ENCODE assay signal across 1 cellular context in genomic region chr6:26021350-26022165, GRCh38.
TF ChIP-seq lines count a peak whose summit lies in the region.

No MANE protein-coding gene starts in this region.

TF ChIP-seq in GM12878, 131 proteins besides CTCF, POLR2A, EP300 and RAD21 (continued from another document and continues in another):
- TF ChIP-seq PBX3 (IDR thresholded peaks at IDR 0.05; ENCODE audit: insufficient replicate concordance, low read depth, low read length) (no peak), SRF (IDR thresholded peaks at IDR 0.05; ENCODE audit: low read depth in 2 of 2, low read length in 2 of 2) (no peak), CBX5 (IDR thresholded peaks at IDR 0.05; ENCODE audit: low read depth) (no peak), RBBP5 (conservative IDR thresholded peaks at IDR 0.05) (no peak), EZH2 (IDR thresholded peaks at IDR 0.05; ENCODE audit: borderline replicate concordance, control insufficient read depth, low read depth, low read length) (no peak), RUNX3 (IDR thresholded peaks at IDR 0.05; ENCODE audit: low read length) (peak; percentile 64), NR2F1 (conservative IDR thresholded peaks at IDR 0.05) (no peak), HSF1 (IDR thresholded peaks at IDR 0.05; ENCODE audit: low read depth, low read length) (no peak), FOXM1 (IDR thresholded peaks at IDR 0.05; ENCODE audit: low read depth, low read length) (0 out of 2 replicates have a peak, but pooled peaks have one; percentile 16), NFXL1 (IDR thresholded peaks at IDR 0.05; ENCODE audit: borderline replicate concordance) (no peak), ZBTB40 (IDR thresholded peaks at IDR 0.05; ENCODE audit: borderline replicate concordance) (peak; percentile 22; the same call in 1 of the 2 replicates), ZBTB4 (CRISPR knock-in tag; IDR thresholded peaks at IDR 0.05) (no peak), CREM (IDR thresholded peaks at IDR 0.05; ENCODE audit: low read depth) (peak; percentile 58), GABPA (IDR thresholded peaks at IDR 0.05; ENCODE audit: low read depth) (no peak), E2F8 (IDR thresholded peaks at IDR 0.05; ENCODE audit: low read depth, partially characterized antibody) (peak; percentile 87), CREB1 (IDR thresholded peaks at IDR 0.05; ENCODE audit: low read depth) (peak; percentile 71; the same call in 1 of the 2 replicates), BMI1 (IDR thresholded peaks at IDR 0.05; ENCODE audit: borderline replicate concordance) (0 out of 2 replicates have a peak, but pooled peaks have one; percentile 10), RCOR1 (conservative IDR thresholded peaks at IDR 0.05; ENCODE audit: low read depth, low read length) (no peak), STAT3 (IDR thresholded peaks at IDR 0.05; ENCODE audit: low read depth, low read length) (no peak), ZNF207 (IDR thresholded peaks at IDR 0.05; ENCODE audit: borderline replicate concordance) (peak; percentile 95), POLR2AphosphoS5 (IDR thresholded peaks at IDR 0.05; ENCODE audit: low read length) (peak; percentile 96), ELK1 (IDR thresholded peaks at IDR 0.05; ENCODE audit: low read depth, low read length) (no peak), EED (IDR thresholded peaks at IDR 0.05; ENCODE audit: low read depth) (no peak), KDM1A (IDR thresholded peaks at IDR 0.05; ENCODE audit: borderline replicate concordance) (no peak), IKZF1 (conservative IDR thresholded peaks at IDR 0.05) (peak; percentile 79), NFIC (IDR thresholded peaks at IDR 0.05; ENCODE audit: low read depth, low read length) (peak; percentile 40; the same call in 1 of the 2 replicates), SUPT20H (IDR thresholded peaks at IDR 0.05; ENCODE audit: borderline replicate concordance, control insufficient read depth, low read depth, low read length) (no peak), SREBF2 (IDR thresholded peaks at IDR 0.05; ENCODE audit: low read length) (no peak), MLLT1 (IDR thresholded peaks at IDR 0.05) (peak; percentile 95), PKNOX1 (IDR thresholded peaks at IDR 0.05) (no peak; the same call in 1 of the 2 replicates), JUND (IDR thresholded peaks at IDR 0.05; ENCODE audit: low read depth, low read length) (no peak), RELA (IDR thresholded peaks at IDR 0.05; ENCODE audit: borderline replicate concordance, partially characterized antibody) (peak; percentile 9), ATF7 (IDR thresholded peaks at IDR 0.05; ENCODE audit: low read depth) (no peak), LARP7 (IDR thresholded peaks at IDR 0.05) (peak; percentile 84), SMAD5 (IDR thresholded peaks at IDR 0.05; ENCODE audit: low read depth) (peak; percentile 91), IKZF2 (IDR thresholded peaks at IDR 0.05) (peak; percentile 67 to 73; a peak in 3 of 4 replicates), TAF1 (IDR thresholded peaks at IDR 0.05; ENCODE audit: borderline replicate concordance, low read depth, low read length) (peak; percentile 68; the same call in 1 of the 2 replicates), ZNF274 (IDR thresholded peaks at IDR 0.05; ENCODE audit: insufficient read depth, insufficient read length) (no peak), ZBTB33 (IDR thresholded peaks at IDR 0.05) (no peak), FOS (IDR thresholded peaks at IDR 0.05; ENCODE audit: borderline replicate concordance, extremely low read depth, insufficient read length) (no peak), RB1 (IDR thresholded peaks at IDR 0.05; ENCODE audit: borderline replicate concordance) (peak; percentile 97; the same call in 1 of the 2 replicates), ZNF217 (IDR thresholded peaks at IDR 0.05) (0 out of 2 replicates have a peak, but pooled peaks have one; percentile 26), IRF4 (IDR thresholded peaks at IDR 0.05; ENCODE audit: low read depth, low read length) (no peak), ZZZ3 (IDR thresholded peaks at IDR 0.05; ENCODE audit: control insufficient read depth, insufficient read length, low read depth) (no peak), MEF2A (IDR thresholded peaks at IDR 0.05; ENCODE audit: insufficient read depth, low read depth, low read length) (no peak), TCF3 (IDR thresholded peaks at IDR 0.05; ENCODE audit: borderline replicate concordance, insufficient read depth, low read depth, low read length) (peak; percentile 80; the same call in 1 of the 2 replicates)
